Comparison of ENCODE assay signal across 11 cellular contexts in the genomic region with DNA sequence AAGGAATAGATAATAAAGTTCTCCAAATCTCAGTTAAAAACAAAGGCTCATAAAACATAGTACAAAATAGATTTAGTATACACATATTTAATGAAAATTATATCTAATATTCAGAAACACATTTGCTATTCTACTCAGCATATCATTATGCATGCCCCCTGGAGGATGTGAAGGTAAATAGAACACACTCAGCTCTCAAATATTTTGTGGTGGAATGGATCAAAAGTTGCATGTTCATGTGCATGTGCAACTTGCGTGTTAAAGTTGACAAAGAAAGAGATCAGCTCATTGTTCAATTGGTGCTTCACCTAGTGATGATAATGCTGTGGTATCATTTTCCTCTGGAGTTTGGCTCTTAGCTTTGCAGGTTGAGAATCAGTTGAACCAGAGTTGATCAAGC. TPM values are rescaled to one million over a fixed set of nuclear protein-coding genes. Genes with fewer than 3 reads are reported as not detected.
DNase-seq lines count a peak whose midpoint lies in the region; ATAC-seq, FAIRE-seq and TF ChIP-seq lines count a peak whose summit lies in the region.
"Had no signal": no experiment of that assay in that cellular context is flagged by ENCODE, and none has a peak within 500 bp of the region (broad histone marks: within the 10 kb centered on the region; RNA-seq: fewer than 3 reads in every experiment).

No MANE protein-coding gene starts in this region.

- POLR2A ChIA-PET in CD4-positive, alpha-beta T cell (lab: Charles Lee), result no interaction called here

- H3K4me1 ChIP-seq in adrenal gland (replicated peaks in 1 of 2), result peaks cover 4 to 9% of the 10 kb centered on the region in 2 donors
- peaks cover 9% of the 10 kb centered on the region for H3K4me1 ChIP-seq in vagina
- H3K4me1 ChIP-seq: psoas muscle had no signal

- H3K36me3 ChIP-seq in adrenal gland (replicated peaks in 1 of 2) (no peaks in the 10 kb centered on the region), vagina (no peaks in the 10 kb centered on the region)

- 61 to 80% (median 75%) methylated on average over 1 of the region's 1 CpG for WGBS in adrenal gland, 4 donors

- peaks cover 10% of the 10 kb centered on the region for H3K27me3 Mint-ChIP-seq in CD4-positive, alpha-beta T cell

- no peak overlapping the region for H3K27ac Mint-ChIP-seq in CD4-positive, alpha-beta T cell
- H3K27ac Mint-ChIP-seq: activated naive CD4-positive, alpha-beta T cell treated with anti-CD3 and anti-CD28 coated beads, Interleukin-2, amount 10 ng/mL, durations not matched to agents 7 days and 5 days had no signal

- H3K27ac ChIP-seq in CD4-positive, alpha-beta T cell (ENCODE audit: low read depth, low read length), result no peak overlapping the region
- H3K27ac ChIP-seq in adrenal gland, result no peak overlapping the region
- no peak overlapping the region for H3K27ac ChIP-seq in vagina
- H3K27ac ChIP-seq: psoas muscle had no signal

- H3K4me3 ChIP-seq in adrenal gland (no peak overlapping the region), vagina (no peak overlapping the region)
- H3K4me3 ChIP-seq: psoas muscle had no signal

- no peaks in the 10 kb centered on the region for H3K9me3 Mint-ChIP-seq in CD4-positive, alpha-beta T cell
- H3K9me3 Mint-ChIP-seq: activated naive CD4-positive, alpha-beta T cell treated with anti-CD3 and anti-CD28 coated beads, Interleukin-2, amount 10 ng/mL, durations not matched to agents 7 days and 5 days had no signal

- no peak for FAIRE-seq in HTR-8/SVneo (lab: Jason Lieb, UNC)

- DNase-seq in CD4-positive, alpha-beta T cell, result no peak
- DNase-seq in HTR-8/SVneo (ENCODE audit: insufficient read length, low spot score) (peak; percentile 10), adrenal gland (no peak), kidney tubule cell (ENCODE audit: low spot score) (peak; percentile 47), vagina (ENCODE audit: extremely low spot score in 2 of 2) (no peak)
- DNase-seq in stimulated activated CD4-positive, alpha-beta T cell treated with anti-CD3 and anti-CD28 coated beads, Interleukin-2, amount 100 ng/mL, for 24 hours, result no peak
- DNase-seq in stimulated activated CD4-positive, alpha-beta T cell treated with anti-CD3 and anti-CD28 coated beads, Interleukin-15, amount 100 ng/mL, for 24 hours, result no peak
- DNase-seq: activated CD4-positive, alpha-beta T cell treated with anti-CD3 and anti-CD28 coated beads for 1 hour; activated naive CD4-positive, alpha-beta T cell treated with anti-CD3 and anti-CD28 coated beads, Interleukin-2, amount 10 ng/mL, durations not matched to agents 7 days and 5 days; psoas muscle had no signal

- H3K4me1 Mint-ChIP-seq in CD4-positive, alpha-beta T cell (ENCODE audit: low read depth), result peaks cover 30% of the 10 kb centered on the region

- H3K27me3 ChIP-seq in CD4-positive, alpha-beta T cell (ENCODE audit: control insufficient read depth, insufficient read depth, low read length), result peaks cover 3% of the 10 kb centered on the region
- H3K27me3 ChIP-seq in adrenal gland (no peaks in the 10 kb centered on the region), vagina (no peaks in the 10 kb centered on the region)

- CTCF ChIA-PET in CD4-positive, alpha-beta T cell (lab: Charles Lee), result interaction anchor here (1.2 to 1.4 kb wide), 2 partner anchors 9 to 16 kb away, joined by 3 to 5 read pairs; no protein-coding TSS in a partner anchor

- no peak for TF ChIP-seq POLR2A in adrenal gland (IDR thresholded peaks at IDR 0.05)
- TF ChIP-seq POLR2A in vagina (IDR thresholded peaks at IDR 0.05), result no peak

- H3K36me3 Mint-ChIP-seq in CD4-positive, alpha-beta T cell (ENCODE audit: low read depth), result peaks cover 7% of the 10 kb centered on the region

- H3K4me3 Mint-ChIP-seq in CD4-positive, alpha-beta T cell, result no peak overlapping the region
- H3K4me3 Mint-ChIP-seq: activated naive CD4-positive, alpha-beta T cell treated with anti-CD3 and anti-CD28 coated beads, Interleukin-2, amount 10 ng/mL, durations not matched to agents 7 days and 5 days had no signal

- TF ChIP-seq CTCF in CD4-positive, alpha-beta T cell (IDR thresholded peaks at IDR 0.05), result peak; percentile 33
- TF ChIP-seq CTCF in adrenal gland (IDR thresholded peaks at IDR 0.05) (peak in 4 of 6 experiments; percentile 20 to 38 (median 32)), vagina (IDR thresholded peaks at IDR 0.05) (no peak)

- no peaks in the 10 kb centered on the region for H3K9me3 ChIP-seq in CD4-positive, alpha-beta T cell (ENCODE audit: control insufficient read depth, low read length)
- H3K9me3 ChIP-seq in adrenal gland (replicated peaks in 1 of 3) (no peaks in the 10 kb centered on the region), vagina (no peaks in the 10 kb centered on the region)
- H3K9me3 ChIP-seq: psoas muscle had no signal

- intact Hi-C loops in CD4-positive, alpha-beta T cell (cut with DNase I, micrococcal nuclease), result loop anchor here in 1 of 2 experiments (10.0 kb wide), 2 partner anchors 1808 to 1938 kb away; a partner anchor contains a TSS
- intact Hi-C loops in adrenal gland (cut with DNase I), result no loop called here
- intact Hi-C loops in vagina (cut with DNase I), result no loop called here

- ATAC-seq in CD4-positive, alpha-beta T cell (ENCODE audit: poor library complexity), result no peak
- no peak for ATAC-seq in GM21825 (IDR thresholded peaks at IDR 0.05; ENCODE audit: unreplicated experiment)
- ATAC-seq: psoas muscle had no signal

RNA-seq across cellular contexts. Expression of a gene that starts 4.9 kb away (rescaled TPM):
- total RNA-seq in CD4-positive, alpha-beta T cell, result 100 to 1,000 TPM in 1 of 2 experiments, 10 to 100 TPM in 1; 93.3 to 101 TPM
- total RNA-seq in adrenal gland, result 10 to 100 TPM; 15.7 to 44.0 (median 33.3) TPM
- 10 to 100 TPM; 16.1 to 34.4 (median 23.2) TPM for polyA plus RNA-seq in adrenal gland
- total RNA-seq in vagina, result 57.9 TPM

Comparison
In these comparisons a context has a peak if more than half of its experiments do, and no peak if none do; other contexts are left out.
1. DNase-seq: peak in HTR-8/SVneo (single experiment) and kidney tubule cell (single experiment); none in CD4-positive, alpha-beta T cell (0 of 10), adrenal gland (0 of 7), vagina (0 of 2), stimulated activated CD4-positive, alpha-beta T cell treated with anti-CD3 and anti-CD28 coated beads, Interleukin-2, amount 100 ng/mL, for 24 hours (0 of 2) and stimulated activated CD4-positive, alpha-beta T cell treated with anti-CD3 and anti-CD28 coated beads, Interleukin-15, amount 100 ng/mL, for 24 hours (single experiment).
2. CTCF ChIP-seq: peak in CD4-positive, alpha-beta T cell (single experiment) and adrenal gland (4 of 6); none in vagina (0 of 3).